4 cellular contexts compared by ENCODE assay signal in genomic region chr5:41312066-41312465, GRCh38.
"Had no signal": no experiment of that assay in that cellular context is flagged by ENCODE, and none has a peak within 500 bp of the region (broad histone marks: within the 10 kb centered on the region; RNA-seq: fewer than 3 reads in every experiment).

No MANE protein-coding gene starts in this region.

- DNase-seq: IMR-90, KBM-7 had no signal

- H3K4me3 ChIP-seq: K562 had no signal

- H3K27ac ChIP-seq: HL-60 had no signal
